In genomic region chr17:6636616-6637457, GRCh38 we compare ENCODE assay signal across 2 cellular contexts.
TF ChIP-seq lines count a peak whose summit lies in the region.

No MANE protein-coding gene starts in this region.

TF ChIP-seq in SK-N-SH, 30 proteins besides CTCF, POLR2A, EP300 and RAD21:
- no peak for TF ChIP-seq IRF3 (IDR thresholded peaks at IDR 0.05; ENCODE audit: low read depth, low read length)
- TF ChIP-seq, protein P1, sequence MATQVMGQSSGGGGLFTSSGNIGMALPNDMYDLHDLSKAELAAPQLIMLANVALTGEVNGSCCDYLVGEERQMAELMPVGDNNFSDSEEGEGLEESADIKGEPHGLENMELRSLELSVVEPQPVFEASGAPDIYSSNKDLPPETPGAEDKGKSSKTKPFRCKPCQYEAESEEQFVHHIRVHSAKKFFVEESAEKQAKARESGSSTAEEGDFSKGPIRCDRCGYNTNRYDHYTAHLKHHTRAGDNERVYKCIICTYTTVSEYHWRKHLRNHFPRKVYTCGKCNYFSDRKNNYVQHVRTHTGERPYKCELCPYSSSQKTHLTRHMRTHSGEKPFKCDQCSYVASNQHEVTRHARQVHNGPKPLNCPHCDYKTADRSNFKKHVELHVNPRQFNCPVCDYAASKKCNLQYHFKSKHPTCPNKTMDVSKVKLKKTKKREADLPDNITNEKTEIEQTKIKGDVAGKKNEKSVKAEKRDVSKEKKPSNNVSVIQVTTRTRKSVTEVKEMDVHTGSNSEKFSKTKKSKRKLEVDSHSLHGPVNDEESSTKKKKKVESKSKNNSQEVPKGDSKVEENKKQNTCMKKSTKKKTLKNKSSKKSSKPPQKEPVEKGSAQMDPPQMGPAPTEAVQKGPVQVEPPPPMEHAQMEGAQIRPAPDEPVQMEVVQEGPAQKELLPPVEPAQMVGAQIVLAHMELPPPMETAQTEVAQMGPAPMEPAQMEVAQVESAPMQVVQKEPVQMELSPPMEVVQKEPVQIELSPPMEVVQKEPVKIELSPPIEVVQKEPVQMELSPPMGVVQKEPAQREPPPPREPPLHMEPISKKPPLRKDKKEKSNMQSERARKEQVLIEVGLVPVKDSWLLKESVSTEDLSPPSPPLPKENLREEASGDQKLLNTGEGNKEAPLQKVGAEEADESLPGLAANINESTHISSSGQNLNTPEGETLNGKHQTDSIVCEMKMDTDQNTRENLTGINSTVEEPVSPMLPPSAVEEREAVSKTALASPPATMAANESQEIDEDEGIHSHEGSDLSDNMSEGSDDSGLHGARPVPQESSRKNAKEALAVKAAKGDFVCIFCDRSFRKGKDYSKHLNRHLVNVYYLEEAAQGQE (IDR thresholded peaks at IDR 0.05; ENCODE audit: low read depth, low read length): peak; percentile 76

TF ChIP-seq in SK-N-SH treated with all-trans-retinoic acid at 6 μM for 48 hours, 23 proteins besides CTCF, POLR2A, EP300 and RAD21 (continued from another document):
- TF ChIP-seq CREB5 (CRISPR knock-in tag; IDR thresholded peaks at IDR 0.05; ENCODE audit: low read depth): no peak
- TF ChIP-seq BACH2 (CRISPR knock-in tag; IDR thresholded peaks at IDR 0.05; ENCODE audit: borderline replicate concordance): no peak
- TF ChIP-seq ESRRG (CRISPR knock-in tag; IDR thresholded peaks at IDR 0.05): no peak
- no peak for TF ChIP-seq GLIS3 (CRISPR knock-in tag; IDR thresholded peaks at IDR 0.05)
- TF ChIP-seq RARB (CRISPR knock-in tag; IDR thresholded peaks at IDR 0.05): no peak
- TF ChIP-seq TCF4 (CRISPR knock-in tag; IDR thresholded peaks at IDR 0.05; ENCODE audit: borderline replicate concordance): no peak
- no peak for TF ChIP-seq ZC3H10 (CRISPR knock-in tag; IDR thresholded peaks at IDR 0.05)
- no peak for TF ChIP-seq ZFP3 (CRISPR knock-in tag; IDR thresholded peaks at IDR 0.05)
- no peak for TF ChIP-seq ZNF70 (CRISPR knock-in tag; IDR thresholded peaks at IDR 0.05)
- TF ChIP-seq, protein P2, sequence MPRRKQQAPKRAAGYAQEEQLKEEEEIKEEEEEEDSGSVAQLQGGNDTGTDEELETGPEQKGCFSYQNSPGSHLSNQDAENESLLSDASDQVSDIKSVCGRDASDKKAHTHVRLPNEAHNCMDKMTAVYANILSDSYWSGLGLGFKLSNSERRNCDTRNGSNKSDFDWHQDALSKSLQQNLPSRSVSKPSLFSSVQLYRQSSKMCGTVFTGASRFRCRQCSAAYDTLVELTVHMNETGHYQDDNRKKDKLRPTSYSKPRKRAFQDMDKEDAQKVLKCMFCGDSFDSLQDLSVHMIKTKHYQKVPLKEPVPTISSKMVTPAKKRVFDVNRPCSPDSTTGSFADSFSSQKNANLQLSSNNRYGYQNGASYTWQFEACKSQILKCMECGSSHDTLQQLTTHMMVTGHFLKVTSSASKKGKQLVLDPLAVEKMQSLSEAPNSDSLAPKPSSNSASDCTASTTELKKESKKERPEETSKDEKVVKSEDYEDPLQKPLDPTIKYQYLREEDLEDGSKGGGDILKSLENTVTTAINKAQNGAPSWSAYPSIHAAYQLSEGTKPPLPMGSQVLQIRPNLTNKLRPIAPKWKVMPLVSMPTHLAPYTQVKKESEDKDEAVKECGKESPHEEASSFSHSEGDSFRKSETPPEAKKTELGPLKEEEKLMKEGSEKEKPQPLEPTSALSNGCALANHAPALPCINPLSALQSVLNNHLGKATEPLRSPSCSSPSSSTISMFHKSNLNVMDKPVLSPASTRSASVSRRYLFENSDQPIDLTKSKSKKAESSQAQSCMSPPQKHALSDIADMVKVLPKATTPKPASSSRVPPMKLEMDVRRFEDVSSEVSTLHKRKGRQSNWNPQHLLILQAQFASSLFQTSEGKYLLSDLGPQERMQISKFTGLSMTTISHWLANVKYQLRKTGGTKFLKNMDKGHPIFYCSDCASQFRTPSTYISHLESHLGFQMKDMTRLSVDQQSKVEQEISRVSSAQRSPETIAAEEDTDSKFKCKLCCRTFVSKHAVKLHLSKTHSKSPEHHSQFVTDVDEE (CRISPR knock-in tag; IDR thresholded peaks at IDR 0.05): no peak
- no peak for TF ChIP-seq CSRNP3 (CRISPR knock-in tag; IDR thresholded peaks at IDR 0.05)
- TF ChIP-seq TOX (CRISPR knock-in tag; IDR thresholded peaks at IDR 0.05; ENCODE audit: borderline replicate concordance): no peak
